ENCODE assay signal across 16 cellular contexts in genomic region chr17:49775546-49776260, GRCh38. TPM values are rescaled to one million over a fixed set of nuclear protein-coding genes. Genes with fewer than 3 reads are reported as not detected.
DNase-seq lines count a peak whose midpoint lies in the region; ATAC-seq and TF ChIP-seq lines count a peak whose summit lies in the region.
"Had no signal": no experiment of that assay in that cellular context is flagged by ENCODE, and none has a peak within 500 bp of the region (broad histone marks: within the 10 kb centered on the region; RNA-seq: fewer than 3 reads in every experiment).

No MANE protein-coding gene starts in this region.

- H3K27ac Mint-ChIP-seq in WTC11: no peak overlapping the region
- H3K27ac Mint-ChIP-seq: memory B cell had no signal

- no peak for DNase-seq in WTC11 (ENCODE audit: low spot score)
- no peak for DNase-seq in esophagus muscularis mucosa (ENCODE audit: extremely low spot score)
- DNase-seq in mesenchymal stem cell: no peak
- no peak for DNase-seq in tibial nerve (ENCODE audit: low spot score in 2 of 2)
- no peak for DNase-seq in T1000 (lab: John Stamatoyannopoulos, UW)
- no peak for DNase-seq in GF-D8 (lab: John Stamatoyannopoulos, UW)
- no peak for DNase-seq in dorsolateral prefrontal cortex
- no peak for DNase-seq in GM19240 (ENCODE audit: insufficient read length, low spot score)
- DNase-seq: effector memory CD4-positive, alpha-beta T cell; head of caudate nucleus; NCI-H774; pancreas; SIG-M5; stimulated activated CD4-positive, alpha-beta T cell treated with anti-CD3 and anti-CD28 coated beads, Interleukin-4, amount 100 ng/mL, for 1 hour; stimulated activated naive CD4-positive, alpha-beta T cell had no signal

- H2BK120ac ChIP-seq in mesenchymal stem cell (ENCODE audit: low read depth, low read length): no peak overlapping the region

- intact Hi-C loops in esophagus muscularis mucosa (cut with DNase I) (no loop called here), dorsolateral prefrontal cortex (cut with DNase I) (loop anchor here (5.0 kb wide), 1 partner anchor 208 kb away; no protein-coding TSS in a partner anchor)

- H3K36me3 Mint-ChIP-seq in WTC11: no peaks in the 10 kb centered on the region
- H3K36me3 Mint-ChIP-seq: memory B cell had no signal

- H3K18ac ChIP-seq in mesenchymal stem cell (ENCODE audit: low read depth in 1 of 2, low read length in 2 of 2): no peak overlapping the region

- WGBS in esophagus muscularis mucosa: 84% methylated on average over 6 of the region's 8 CpGs
- 77% methylated on average over 6 of the region's 8 CpGs for WGBS in mesenchymal stem cell
- 56 to 62% methylated on average over 8 of the region's 8 CpGs for WGBS in tibial nerve, 2 donors

- H3K9me3 ChIP-seq in esophagus muscularis mucosa (no peaks in the 10 kb centered on the region), mesenchymal stem cell (ENCODE audit: control insufficient read depth, low read length) (no peaks in the 10 kb centered on the region), tibial nerve (no peaks in the 10 kb centered on the region)
- H3K9me3 ChIP-seq: pancreas had no signal

- no peaks in the 10 kb centered on the region for H3K4me1 Mint-ChIP-seq in WTC11

- H3K27ac ChIP-seq in esophagus muscularis mucosa (replicated peaks in 1 of 4): peak overlapping the region; percentile 78 to 86 (median 83)
- peak overlapping the region; percentile 39 for H3K27ac ChIP-seq in mesenchymal stem cell (ENCODE audit: low read length, poor library complexity, severe bottlenecking)
- peak overlapping the region in 3 of 4 donors; percentile 50 to 82 (median 79) for H3K27ac ChIP-seq in tibial nerve
- no peak overlapping the region for H3K27ac ChIP-seq in dorsolateral prefrontal cortex
- H3K27ac ChIP-seq: pancreas had no signal

- H3K4ac ChIP-seq in mesenchymal stem cell (ENCODE audit: low read depth in 1 of 2, low read length in 2 of 2): no peak overlapping the region

- no peak overlapping the region for H4K8ac ChIP-seq in mesenchymal stem cell (ENCODE audit: low read length)

- H2AK5ac ChIP-seq in mesenchymal stem cell (ENCODE audit: low read length, severe bottlenecking): peak overlapping the region; percentile 55

- no peak for TF ChIP-seq POLR2A in esophagus muscularis mucosa (IDR thresholded peaks at IDR 0.05; ENCODE audit: low read depth)
- TF ChIP-seq POLR2A in tibial nerve (IDR thresholded peaks at IDR 0.05): no peak

- no peak overlapping the region for H3K23ac ChIP-seq in mesenchymal stem cell (ENCODE audit: low read length in 2 of 2)

- TF ChIP-seq EP300 in esophagus muscularis mucosa (IDR thresholded peaks at IDR 0.05) (no peak), tibial nerve (IDR thresholded peaks at IDR 0.05) (peak in 1 of 2 donors; percentile 68)

- no peak overlapping the region for H2BK5ac ChIP-seq in mesenchymal stem cell (ENCODE audit: low read depth, low read length, poor library complexity, severe bottlenecking)

- H3K4me1 ChIP-seq in esophagus muscularis mucosa (peaks cover 24 to 54% (median 51%) of the 10 kb centered on the region in 4 donors), mesenchymal stem cell (ENCODE audit: control insufficient read depth, insufficient read depth, low read depth, low read length) (peaks cover 7% of the 10 kb centered on the region), tibial nerve (peaks cover 0 to 48% (median 18%) of the 10 kb centered on the region in 4 donors)
- H3K4me1 ChIP-seq: pancreas had no signal

- no peak overlapping the region for H2BK15ac ChIP-seq in mesenchymal stem cell (ENCODE audit: low read depth, poor library complexity, severe bottlenecking)

- H4K91ac ChIP-seq in mesenchymal stem cell (ENCODE audit: low read length): no peak overlapping the region

- POLR2A ChIA-PET in WTC11 (lab: Charles Lee): interaction anchor here (1.2 to 1.4 kb wide), 2 partner anchors 12 kb away, joined by 3 to 4 read pairs; partner anchors contain the start of gene FAM117A

- ATAC-seq in WTC11: peak; percentile 30; the same call in 1 of the 2 replicates
- ATAC-seq: pancreas had no signal

- no peak overlapping the region for H3K4me3 Mint-ChIP-seq in WTC11
- H3K4me3 Mint-ChIP-seq: memory B cell had no signal

- CTCF ChIA-PET in WTC11 (lab: Charles Lee): no interaction called here

- H2AFZ ChIP-seq in mesenchymal stem cell (ENCODE audit: low read depth, low read length): no peak overlapping the region

- peaks cover 2% of the 10 kb centered on the region for H3K79me1 ChIP-seq in mesenchymal stem cell (replicated peaks; ENCODE audit: low read length, poor library complexity, severe bottlenecking)

- no peak overlapping the region for H2BK12ac ChIP-seq in mesenchymal stem cell (ENCODE audit: low read length in 2 of 2)

- H3K4me3 ChIP-seq in esophagus muscularis mucosa (no peak overlapping the region), mesenchymal stem cell (ENCODE audit: insufficient read depth in 1 of 2, low read depth in 1 of 2, low read length in 2 of 2) (no peak overlapping the region), tibial nerve (no peak overlapping the region), dorsolateral prefrontal cortex (no peak overlapping the region)
- H3K4me3 ChIP-seq: pancreas had no signal

- H3K36me3 ChIP-seq in esophagus muscularis mucosa: no peaks in the 10 kb centered on the region
- H3K36me3 ChIP-seq in mesenchymal stem cell (ENCODE audit: control insufficient read depth in 1 of 2, insufficient read depth in 2 of 2, low read depth in 1 of 2, low read length in 2 of 2): no peaks in the 10 kb centered on the region
- no peaks in the 10 kb centered on the region for H3K36me3 ChIP-seq in tibial nerve
- H3K36me3 ChIP-seq: pancreas had no signal

- H3K27me3 ChIP-seq in esophagus muscularis mucosa (no peaks in the 10 kb centered on the region), mesenchymal stem cell (ENCODE audit: control insufficient read depth in 1 of 2, insufficient read depth in 1 of 2, low read length in 2 of 2) (peaks cover 0 to 12% of the 10 kb centered on the region in 2 experiments), tibial nerve (no peaks in the 10 kb centered on the region), dorsolateral prefrontal cortex (no peaks in the 10 kb centered on the region)
- H3K27me3 ChIP-seq: pancreas had no signal

- H3K27me3 Mint-ChIP-seq in WTC11 (ENCODE audit: low read depth): peaks cover 4% of the 10 kb centered on the region

- H3K4me2 ChIP-seq in mesenchymal stem cell (ENCODE audit: low read length, poor library complexity, severe bottlenecking): no peak overlapping the region

- TF ChIP-seq CTCF in WTC11 (IDR thresholded peaks at IDR 0.05) (no peak), esophagus muscularis mucosa (IDR thresholded peaks at IDR 0.05) (no peak), tibial nerve (IDR thresholded peaks at IDR 0.05) (no peak), dorsolateral prefrontal cortex (IDR thresholded peaks at IDR 0.05 in 54 of 56, conservative IDR thresholded peaks at IDR 0.05 in 2 of 56; ENCODE audit: low read depth in 1 of 56, partially characterized antibody in 56 of 56) (no peak)

- no peak overlapping the region for H3K14ac ChIP-seq in mesenchymal stem cell (ENCODE audit: low read length in 2 of 2)

- no peaks in the 10 kb centered on the region for H3K9me3 Mint-ChIP-seq in WTC11
- H3K9me3 Mint-ChIP-seq: memory B cell had no signal

- no peak overlapping the region for H3K9ac ChIP-seq in mesenchymal stem cell (ENCODE audit: low read length)

TF ChIP-seq in WTC11, 78 proteins besides CTCF, POLR2A, EP300 and RAD21:
- no peak for TF ChIP-seq ZNF423 (CRISPR knock-in tag; IDR thresholded peaks at IDR 0.05)
- no peak for TF ChIP-seq ERG (CRISPR knock-in tag; IDR thresholded peaks at IDR 0.05)
- TF ChIP-seq GABPB1 (CRISPR knock-in tag; IDR thresholded peaks at IDR 0.05): no peak

RNA-seq across cellular contexts. Expression of gene FAM117A, which starts 11.8 kb away (rescaled TPM):
- total RNA-seq in WTC11 (2021) (26.2 to 30.4 TPM (median 29.7 TPM) in 3 replicates), esophagus muscularis mucosa (10 to 100 TPM; 13.3 to 33.0 (median 24.8) TPM), tibial nerve (10 to 100 TPM; 12.9 to 23.1 (median 18.3) TPM), dorsolateral prefrontal cortex (10 to 100 TPM in 10 of 120 experiments, 1 to 10 TPM in 110; 3.7 to 12.6 (median 6.9) TPM)
- 6.0 TPM for polyA plus RNA-seq in mesenchymal stem cell (2013, experiment 1 of 2)
- 6.5 TPM for polyA plus RNA-seq in mesenchymal stem cell (2013, experiment 2 of 2)

RNA-seq across cellular contexts. Expression of gene KAT7, which starts 12.8 kb away (rescaled TPM):
- total RNA-seq in WTC11 (2021) (165 to 199 TPM (median 171 TPM) in 3 replicates), esophagus muscularis mucosa (10 to 100 TPM; 29.5 to 48.1 (median 43.4) TPM), tibial nerve (10 to 100 TPM; 31.6 to 45.6 (median 42.0) TPM), dorsolateral prefrontal cortex (100 to 1,000 TPM in 73 of 120 experiments, 10 to 100 TPM in 47; 73.9 to 129 (median 102) TPM)
- polyA plus RNA-seq in mesenchymal stem cell (2013, experiment 1 of 2): 22.5 TPM
- polyA plus RNA-seq in mesenchymal stem cell (2013, experiment 2 of 2): 25.7 TPM

Comparison
In these comparisons a context has a peak if more than half of its experiments do, and no peak if none do; other contexts are left out.
1. H3K27ac ChIP-seq: peak in esophagus muscularis mucosa (4 of 4), mesenchymal stem cell (single experiment) and tibial nerve (3 of 4); none in dorsolateral prefrontal cortex (0 of 59).